In genomic region chr2:210474776-210475175, GRCh38 we compare ENCODE assay signal across 17 cellular contexts. TPM values are rescaled to one million over a fixed set of nuclear protein-coding genes. Genes with fewer than 3 reads are reported as not detected.
DNase-seq lines count a peak whose midpoint lies in the region; ATAC-seq lines count a peak whose summit lies in the region.
"Had no signal": no experiment of that assay in that cellular context is flagged by ENCODE, and none has a peak within 500 bp of the region (broad histone marks: within the 10 kb centered on the region; RNA-seq: fewer than 3 reads in every experiment).

No MANE protein-coding gene starts in this region.

- H3K4me3 Mint-ChIP-seq in activated T-cell treated with anti-CD3 and anti-CD28 coated beads, Interleukin-2, amount 50 U/mL, for 72 hours = peak overlapping the region in 1 of 2 donors; percentile 67
- H3K4me3 Mint-ChIP-seq in T-helper 17 cell = peak overlapping the region; percentile 21

- no peak for DNase-seq in activated T-cell treated with anti-CD3 and anti-CD28 coated beads, Interleukin-2, amount 50 U/mL, for 72 hours
- no peak for DNase-seq in activated T-cell treated with anti-CD3 and anti-CD28 coated beads, Interleukin-2, amount 50 U/mL, for 1 hour
- DNase-seq in T-helper 17 cell = no peak
- peak; percentile 51 for DNase-seq in medulla oblongata (ENCODE audit: extremely low spot score)
- DNase-seq in superior temporal gyrus (ENCODE audit: extremely low spot score) = peak; percentile 65
- no peak for DNase-seq in A172 (ENCODE audit: low spot score)
- no peak for DNase-seq in NCI-H69 (lab: John Stamatoyannopoulos, UW)
- DNase-seq: activated CD4-positive, alpha-beta T cell treated with anti-CD3 and anti-CD28 coated beads, Interleukin-2, amount 50 U/mL, for 1 hour; activated effector memory CD4-positive, alpha-beta T cell treated with Interleukin-2 at 50 U/mL for 16 hours; effector CD4-positive, alpha-beta T cell; left colon; NCI-H2029 treated with DMSO at 0.1 percent for 48 hours; NCI-H774; stimulated activated CD4-positive, alpha-beta T cell treated with anti-CD3 and anti-CD28 coated beads, Interleukin-1b, Interleukin-23, amount 100 ng/mL, for 48 hours; T-helper 9 cell; tibial artery had no signal

- H3K36me3 Mint-ChIP-seq in activated T-cell treated with anti-CD3 and anti-CD28 coated beads, Interleukin-2, amount 50 U/mL, for 72 hours (ENCODE audit: insufficient read depth in 2 of 2) = peaks cover 8 to 11% of the 10 kb centered on the region in 2 donors
- H3K36me3 Mint-ChIP-seq in T-helper 17 cell (ENCODE audit: low read depth) = peaks cover 5% of the 10 kb centered on the region

- peak overlapping the region; percentile 82 for H3K27ac Mint-ChIP-seq in activated T-cell treated with anti-CD3 and anti-CD28 coated beads, Interleukin-2, amount 50 U/mL, for 72 hours
- no peak overlapping the region for H3K27ac Mint-ChIP-seq in T-helper 17 cell

- no peaks in the 10 kb centered on the region for H3K27me3 Mint-ChIP-seq in activated T-cell treated with anti-CD3 and anti-CD28 coated beads, Interleukin-2, amount 50 U/mL, for 72 hours (ENCODE audit: low read depth)
- H3K27me3 Mint-ChIP-seq in T-helper 17 cell = no peaks in the 10 kb centered on the region

- H3K9me3 Mint-ChIP-seq in activated T-cell treated with anti-CD3 and anti-CD28 coated beads, Interleukin-2, amount 50 U/mL, for 72 hours = no peaks in the 10 kb centered on the region

- ATAC-seq in activated T-cell treated with anti-CD3 and anti-CD28 coated beads, Interleukin-2, amount 50 U/mL, for 72 hours (replicated peaks in 1 of 2) = no peak
- ATAC-seq in T-helper 17 cell = no peak
- no peak for ATAC-seq in HG02884 (IDR thresholded peaks at IDR 0.05; ENCODE audit: unreplicated experiment)
- ATAC-seq: left colon had no signal

- peaks cover 25% of the 10 kb centered on the region for H3K4me1 Mint-ChIP-seq in activated T-cell treated with anti-CD3 and anti-CD28 coated beads, Interleukin-2, amount 50 U/mL, for 72 hours (ENCODE audit: low read depth)
- peaks cover 30% of the 10 kb centered on the region for H3K4me1 Mint-ChIP-seq in T-helper 17 cell

- H3K9me3 ChIP-seq in T-helper 17 cell (ENCODE audit: control insufficient read depth, low read length, poor library complexity, severe bottlenecking) = no peaks in the 10 kb centered on the region
- H3K9me3 ChIP-seq: tibial artery had no signal

RNA-seq across cellular contexts. Expression of gene LANCL1, which starts 1.8 kb away (rescaled TPM):
- 10 to 100 TPM; 49.1 to 56.4 TPM for total RNA-seq in activated T-cell treated with anti-CD3 and anti-CD28 coated beads, Interleukin-2, amount 50 U/mL, for 72 hours
- 10 to 100 TPM; 19.0 to 24.1 TPM for total RNA-seq in T-helper 17 cell
- 60.2 and 71.0 TPM in 2 replicates for total RNA-seq in A172 (2014; rRNA removed; shearing (Covaris generic))

Comparison
In these comparisons a context has a peak if more than half of its experiments do, and no peak if none do; other contexts are left out.
1. DNase-seq: peak in medulla oblongata (single experiment) and superior temporal gyrus (single experiment); none in activated T-cell treated with anti-CD3 and anti-CD28 coated beads, Interleukin-2, amount 50 U/mL, for 72 hours (0 of 2), activated T-cell treated with anti-CD3 and anti-CD28 coated beads, Interleukin-2, amount 50 U/mL, for 1 hour (single experiment), T-helper 17 cell (0 of 3), A172 (single experiment) and NCI-H69 (single experiment).